Comparison of ENCODE assay signal across 30 cellular contexts in genomic region chr22:28269277-28269676, GRCh38.
"Had no signal": no experiment of that assay in that cellular context is flagged by ENCODE, and none has a peak within 500 bp of the region (broad histone marks: within the 10 kb centered on the region; RNA-seq: fewer than 3 reads in every experiment).

No MANE protein-coding gene starts in this region.

- H3K36me3 ChIP-seq: colonic mucosa, neural progenitor cell, suprapubic skin, transverse colon had no signal

- H3K9me3 ChIP-seq: body of pancreas, colonic mucosa, psoas muscle, suprapubic skin, transverse colon had no signal

- H3K4me2 ChIP-seq: neural progenitor cell, smooth muscle cell had no signal

- H3K4me3 ChIP-seq: body of pancreas, colonic mucosa, lung, neural progenitor cell, smooth muscle cell, suprapubic skin, transverse colon had no signal

- ATAC-seq: activated CD8-positive, alpha-beta T cell treated with anti-CD3 and anti-CD28 coated beads for 36 hours; activated naive CD8-positive, alpha-beta T cell treated with anti-CD3 and anti-CD28 coated beads, Interleukin-2, amount 50 U/mL, for 24 hours; activated T-cell treated with anti-CD3 and anti-CD28 coated beads, Interleukin-2, amount 50 U/mL, for 4 hours; activated T-helper 17 cell treated with anti-CD3 and anti-CD28 coated beads, Interleukin-2, amount 50 U/mL, for 72 hours; body of pancreas; left lobe of liver; natural killer cell; stimulated activated memory B cell treated with anti-CD40 and anti-IgM and Interleukin-4, amounts not matched to agents 10 μg/mL and 1 μg/mL and 100 μg/mL, for 72 hours; stimulated activated naive CD8-positive, alpha-beta T cell treated with anti-CD3 and anti-CD28 coated beads, Interleukin-15, amount 100 ng/mL, for 72 hours; T-helper 17 cell had no signal

- H3K27ac ChIP-seq: body of pancreas, colonic mucosa, neural progenitor cell, parathyroid adenoma, psoas muscle, suprapubic skin, transverse colon had no signal

- H3K4me1 ChIP-seq: body of pancreas, colonic mucosa, neural progenitor cell had no signal

- H3K9ac ChIP-seq: neural progenitor cell, parathyroid adenoma had no signal

- H3K27me3 ChIP-seq: body of pancreas, colonic mucosa, neural progenitor cell, suprapubic skin, transverse colon had no signal

- DNase-seq: activated B cell treated with CpG ODN at 0.5 μM for 24 hours; activated CD4-positive, alpha-beta T cell treated with anti-CD3 and anti-CD28 coated beads, Interleukin-2, amount 50 U/mL, for 1 hour; activated CD8-positive, alpha-beta T cell treated with anti-CD3 and anti-CD28 coated beads for 36 hours; activated gamma-delta T cell treated with Interleukin-2 at 50 U/mL for 16 hours; activated naive CD8-positive, alpha-beta T cell treated with anti-CD3 and anti-CD28 coated beads, Interleukin-2, amount 50 U/mL, for 24 hours; activated T-cell treated with anti-CD3 and anti-CD28 coated beads, Interleukin-2, amount 50 U/mL, for 4 hours; body of pancreas; cerebellar nuclear complex; colonic mucosa; effector memory CD4-positive, alpha-beta T cell; head of caudate nucleus; kidney glomerular epithelial cell; mesendoderm; natural killer cell; occipital lobe; stimulated activated CD4-positive, alpha-beta T cell treated with anti-CD3 and anti-CD28 coated beads, Interleukin-1b, Interleukin-23, amount 100 ng/mL, for 48 hours; stimulated activated CD4-positive, alpha-beta T cell treated with anti-CD3 and anti-CD28 coated beads, Interleukin-4, amount 100 ng/mL, for 4 hours; stimulated activated CD8-positive, alpha-beta memory T cell treated with anti-CD3 and anti-CD28 coated beads, Interleukin-4, amount 100 ng/mL, for 48 hours; stimulated activated naive CD8-positive, alpha-beta T cell treated with anti-CD3 and anti-CD28 coated beads, Interleukin-15, amount 100 ng/mL, for 72 hours; T-helper 17 cell; transverse colon had no signal
